ENCODE assay signal across 8 cellular contexts in the genomic region with DNA sequence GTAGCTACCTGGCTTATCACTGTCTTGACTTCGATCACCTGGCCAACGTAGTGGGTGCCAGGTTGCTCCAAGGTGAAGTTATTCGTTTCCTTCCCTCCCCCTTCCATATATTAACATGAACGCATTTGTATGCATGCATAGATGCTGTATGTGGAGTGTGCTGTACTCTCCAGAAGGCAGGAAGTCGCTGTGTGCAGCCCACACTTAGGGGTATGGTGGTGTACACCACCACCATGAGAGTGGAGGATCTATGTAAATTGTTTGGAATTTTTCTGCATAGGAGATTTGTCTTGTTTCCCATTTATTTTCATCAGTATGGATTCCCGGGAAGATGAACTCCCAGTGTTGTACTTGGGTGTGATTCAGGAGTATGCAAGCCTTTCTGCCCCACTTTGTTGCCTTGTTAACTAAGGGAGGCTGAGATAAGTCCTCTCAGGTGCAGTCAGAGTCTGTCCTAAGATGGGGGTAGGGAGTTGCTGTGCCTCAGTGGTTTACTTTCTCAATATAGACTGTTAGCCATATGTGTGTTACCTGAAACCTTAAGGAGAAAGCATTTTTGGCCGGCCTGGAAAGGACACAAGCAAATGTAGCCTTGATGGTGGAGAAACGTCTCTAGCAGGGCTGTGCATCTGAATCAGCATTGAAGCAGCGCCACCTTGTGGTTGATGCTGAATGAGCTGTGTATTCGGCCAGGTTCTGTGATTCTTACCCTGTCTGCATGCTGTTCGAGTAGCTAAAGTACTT.
DNase-seq lines count a peak whose midpoint lies in the region; ATAC-seq and TF ChIP-seq lines count a peak whose summit lies in the region.

No MANE protein-coding gene starts in this region.

- H3K4me1 Mint-ChIP-seq in central memory CD8-positive, alpha-beta T cell, result no peaks in the 10 kb centered on the region

- H3K36me3 Mint-ChIP-seq in central memory CD8-positive, alpha-beta T cell (ENCODE audit: insufficient read depth), result no peaks in the 10 kb centered on the region

- no peak overlapping the region for H3K4me3 Mint-ChIP-seq in central memory CD8-positive, alpha-beta T cell

- no peak for DNase-seq in AG09309 (ENCODE audit: low read depth)
- peak; percentile 76 for DNase-seq in NCI-H2196 treated with DMSO at 0.1 percent for 48 hours (lab: John Stamatoyannopoulos, UW; ENCODE audit: unreplicated experiment)
- peak; percentile 55 for DNase-seq in activated CD4-positive, CD25-positive, alpha-beta regulatory T cell treated with anti-CD3 and anti-CD28 coated beads, Interleukin-2, amount 50 U/mL, for 16 hours (ENCODE audit: low read depth, low spot score)
- DNase-seq in central memory CD8-positive, alpha-beta T cell (ENCODE audit: low spot score in 2 of 2), result peak; percentile 48 to 60
- peak; percentile 95 for DNase-seq in left kidney (ENCODE audit: low read depth, low spot score)
- peak; percentile 66 to 85 for DNase-seq in stimulated activated CD4-positive, alpha-beta T cell treated with anti-CD3 and anti-CD28 coated beads, Interleukin-4, amount 100 ng/mL, for 48 hours (ENCODE audit: low read depth in 2 of 2)

- peak; percentile 86 for TF ChIP-seq CTCF in AG09309 (IDR thresholded peaks at IDR 0.05; ENCODE audit: control insufficient read depth, insufficient read depth, low read depth, low read length, missing control alignments)

- H3K9me3 Mint-ChIP-seq in central memory CD8-positive, alpha-beta T cell, result no peaks in the 10 kb centered on the region

- H3K27ac Mint-ChIP-seq in central memory CD8-positive, alpha-beta T cell (ENCODE audit: low read depth), result no peak overlapping the region

- H3K27me3 Mint-ChIP-seq in central memory CD8-positive, alpha-beta T cell, result peaks cover 20% of the 10 kb centered on the region

- peak; percentile 90 for ATAC-seq in GM18867 (IDR thresholded peaks at IDR 0.05; ENCODE audit: unreplicated experiment)
- peak; percentile 91 for ATAC-seq in HG03066 (IDR thresholded peaks at IDR 0.05; ENCODE audit: low read depth, unreplicated experiment)
- peak; percentile 64 for ATAC-seq in central memory CD8-positive, alpha-beta T cell (replicated peaks; ENCODE audit: extremely low read depth, poor library complexity, severe bottlenecking)

- H3K4me3 ChIP-seq in AG09309 (ENCODE audit: control insufficient read depth, low read depth, low read length), result no peak overlapping the region
